ENCODE assay signal across 34 cellular contexts in genomic region chr11:45788887-45789286, GRCh38.
"Had no signal": no experiment of that assay in that cellular context is flagged by ENCODE, and none has a peak within 500 bp of the region (broad histone marks: within the 10 kb centered on the region; RNA-seq: fewer than 3 reads in every experiment).

No MANE protein-coding gene starts in this region.

- H3K4me3 ChIP-seq: MG63 had no signal

- H3K36me3 ChIP-seq: MG63 had no signal

- DNase-seq: Karpas-422, Kasumi-1, MG63, MM.1S, MV-4-11, NCI-H1048, NCI-H1092, NCI-H1092 treated with DMSO at 0.1 percent for 48 hours, NCI-H1105, NCI-H1105 treated with DMSO at 0.1 percent for 48 hours, NCI-H1417, NCI-H1417 treated with DMSO at 0.1 percent for 48 hours, NCI-H1436, NCI-H1436 treated with DMSO at 0.1 percent for 48 hours, NCI-H146, NCI-H1694, NCI-H1694 treated with DMSO at 0.1 percent for 48 hours, NCI-H187, NCI-H187 treated with DMSO at 0.1 percent for 48 hours, NCI-H1930, NCI-H2029, NCI-H2029 treated with DMSO at 0.1 percent for 48 hours, NCI-H2081, NCI-H2081 treated with DMSO at 0.1 percent for 48 hours, NCI-H2107, NCI-H2171, NCI-H2171 treated with DMSO at 0.1 percent for 48 hours, NCI-H2227 treated with DMSO at 0.1 percent for 48 hours, NCI-H226, NCI-H345, NCI-H446, NCI-H446 treated with DMSO at 0.1 percent for 48 hours, NCI-H510A, NCI-H510A treated with DMSO at 0.1 percent for 48 hours had no signal
